Comparison of ENCODE assay signal across 35 cellular contexts in genomic region chr3:196896229-196896628, GRCh38.
"Had no signal": no experiment of that assay in that cellular context is flagged by ENCODE, and none has a peak within 500 bp of the region (broad histone marks: within the 10 kb centered on the region; RNA-seq: fewer than 3 reads in every experiment).

No MANE protein-coding gene starts in this region.

- H3K4me1 ChIP-seq: SJCRH30 had no signal

- DNase-seq: activated CD4-positive, alpha-beta T cell treated with anti-CD3 and anti-CD28 coated beads for 36 hours; activated CD4-positive, alpha-beta T cell treated with anti-CD3 and anti-CD28 coated beads, Interleukin-2, amount 10 ng/mL, durations not matched to agents 7 days and 5 days; activated CD4-positive, alpha-beta T cell treated with anti-CD3 and anti-CD28 coated beads, Interleukin-2, amount 50 U/mL, for 48 hours; activated CD8-positive, alpha-beta T cell treated with anti-CD3 and anti-CD28 coated beads, Interleukin-2, amount 10 ng/mL, durations not matched to agents 7 days and 5 days; activated effector memory CD4-positive, alpha-beta T cell treated with Interleukin-2 at 50 U/mL for 16 hours; activated naive CD4-positive, alpha-beta T cell treated with anti-CD3 and anti-CD28 coated beads, Interleukin-2, amount 10 ng/mL, durations not matched to agents 7 days and 5 days; activated naive CD8-positive, alpha-beta T cell treated with anti-CD3 and anti-CD28 coated beads, Interleukin-2, amount 50 U/mL, for 24 hours; activated T-cell treated with anti-CD3 and anti-CD28 coated beads, Interleukin-2, amount 50 U/mL, for 48 hours; anterior cingulate cortex; central memory CD4-positive, alpha-beta T cell; MM.1S; MV-4-11; NCI-H1092; NCI-H1436 treated with DMSO at 0.1 percent for 48 hours; NCI-H1694 treated with DMSO at 0.1 percent for 48 hours; NCI-H2029; NCI-H2171 treated with DMSO at 0.1 percent for 48 hours; NCI-H2227 treated with DMSO at 0.1 percent for 48 hours; NCI-H446; NCI-H510A treated with DMSO at 0.1 percent for 48 hours; NCI-H526 treated with DMSO at 0.1 percent for 48 hours; NCI-H774; SHP77; SJCRH30 had no signal

- ATAC-seq: activated CD4-positive, alpha-beta T cell treated with anti-CD3 and anti-CD28 coated beads for 36 hours; activated CD4-positive, CD25-positive, alpha-beta regulatory T cell treated with anti-CD3 and anti-CD28 coated beads, Interleukin-2, amount 50 U/mL, for 24 hours; activated CD8-positive, alpha-beta T cell treated with anti-CD3 and anti-CD28 coated beads, Interleukin-2, amount 10 ng/mL, durations not matched to agents 7 days and 5 days; activated naive CD8-positive, alpha-beta T cell treated with anti-CD3 and anti-CD28 coated beads, Interleukin-2, amount 50 U/mL, for 24 hours; Panc1; WTC11 had no signal

- H3K27ac ChIP-seq: KMS-11, SJCRH30, SK-N-MC had no signal

- H3K27me3 Mint-ChIP-seq: activated CD4-positive, alpha-beta T cell treated with anti-CD3 and anti-CD28 coated beads for 36 hours; activated CD4-positive, alpha-beta T cell treated with anti-CD3 and anti-CD28 coated beads, Interleukin-2, amount 10 ng/mL, durations not matched to agents 7 days and 5 days; activated naive CD4-positive, alpha-beta T cell treated with anti-CD3 and anti-CD28 coated beads, Interleukin-2, amount 10 ng/mL, durations not matched to agents 7 days and 5 days; activated naive CD8-positive, alpha-beta T cell; activated naive CD8-positive, alpha-beta T cell treated with anti-CD3 and anti-CD28 coated beads, Interleukin-2, amount 50 U/mL, for 24 hours; brain had no signal

- H3K36me3 Mint-ChIP-seq: activated naive CD8-positive, alpha-beta T cell had no signal

- H3K9ac ChIP-seq: KMS-11 had no signal

- H3K4me3 ChIP-seq: SJCRH30, SK-N-MC had no signal

- H3K4me2 ChIP-seq: KMS-11 had no signal

- H3K27me3 ChIP-seq: SJCRH30 had no signal

- H3K9me3 ChIP-seq: SJCRH30 had no signal

- H3K27ac Mint-ChIP-seq: activated CD4-positive, alpha-beta T cell treated with anti-CD3 and anti-CD28 coated beads for 36 hours; activated CD4-positive, alpha-beta T cell treated with anti-CD3 and anti-CD28 coated beads, Interleukin-2, amount 10 ng/mL, durations not matched to agents 7 days and 5 days; activated CD8-positive, alpha-beta T cell treated with anti-CD3 and anti-CD28 coated beads, Interleukin-2, amount 10 ng/mL, durations not matched to agents 7 days and 5 days; activated naive CD4-positive, alpha-beta T cell treated with anti-CD3 and anti-CD28 coated beads, Interleukin-2, amount 10 ng/mL, durations not matched to agents 7 days and 5 days; activated naive CD8-positive, alpha-beta T cell; activated naive CD8-positive, alpha-beta T cell treated with anti-CD3 and anti-CD28 coated beads, Interleukin-2, amount 50 U/mL, for 24 hours; brain; T-helper 1 cell treated with Interleukin-12 subunit alpha and Interleukin-12 subunit beta and Interleukin-4 antibody, amounts not matched to agents 30 μg/mL and 1 μg/mL, for 36 hours; T-helper 2 cell treated with Interferon-gamma antibody and Interleukin-4, amounts not matched to agents 5 μg/mL and 100 μg/mL, for 36 hours; WTC11 had no signal

- H3K4me3 Mint-ChIP-seq: activated CD4-positive, alpha-beta T cell treated with anti-CD3 and anti-CD28 coated beads for 36 hours; activated CD4-positive, alpha-beta T cell treated with anti-CD3 and anti-CD28 coated beads, Interleukin-2, amount 10 ng/mL, durations not matched to agents 7 days and 5 days; activated CD8-positive, alpha-beta T cell treated with anti-CD3 and anti-CD28 coated beads, Interleukin-2, amount 10 ng/mL, durations not matched to agents 7 days and 5 days; activated naive CD4-positive, alpha-beta T cell treated with anti-CD3 and anti-CD28 coated beads, Interleukin-2, amount 10 ng/mL, durations not matched to agents 7 days and 5 days; activated naive CD8-positive, alpha-beta T cell; activated naive CD8-positive, alpha-beta T cell treated with anti-CD3 and anti-CD28 coated beads, Interleukin-2, amount 50 U/mL, for 24 hours; brain; T-helper 1 cell treated with Interleukin-12 subunit alpha and Interleukin-12 subunit beta and Interleukin-4 antibody, amounts not matched to agents 30 μg/mL and 1 μg/mL, for 36 hours; T-helper 2 cell treated with Interferon-gamma antibody and Interleukin-4, amounts not matched to agents 5 μg/mL and 100 μg/mL, for 36 hours; WTC11 had no signal

- H3K4me1 Mint-ChIP-seq: WTC11 had no signal

- H3K9me3 Mint-ChIP-seq: activated CD4-positive, alpha-beta T cell treated with anti-CD3 and anti-CD28 coated beads, Interleukin-2, amount 10 ng/mL, durations not matched to agents 7 days and 5 days; activated naive CD4-positive, alpha-beta T cell treated with anti-CD3 and anti-CD28 coated beads, Interleukin-2, amount 10 ng/mL, durations not matched to agents 7 days and 5 days; activated naive CD8-positive, alpha-beta T cell treated with anti-CD3 and anti-CD28 coated beads, Interleukin-2, amount 50 U/mL, for 24 hours; brain; T-helper 1 cell treated with Interleukin-12 subunit alpha and Interleukin-12 subunit beta and Interleukin-4 antibody, amounts not matched to agents 30 μg/mL and 1 μg/mL, for 36 hours; T-helper 2 cell treated with Interferon-gamma antibody and Interleukin-4, amounts not matched to agents 5 μg/mL and 100 μg/mL, for 36 hours; WTC11 had no signal

- FAIRE-seq: bronchial epithelial cell, TTC549 had no signal
